In the genomic region with DNA sequence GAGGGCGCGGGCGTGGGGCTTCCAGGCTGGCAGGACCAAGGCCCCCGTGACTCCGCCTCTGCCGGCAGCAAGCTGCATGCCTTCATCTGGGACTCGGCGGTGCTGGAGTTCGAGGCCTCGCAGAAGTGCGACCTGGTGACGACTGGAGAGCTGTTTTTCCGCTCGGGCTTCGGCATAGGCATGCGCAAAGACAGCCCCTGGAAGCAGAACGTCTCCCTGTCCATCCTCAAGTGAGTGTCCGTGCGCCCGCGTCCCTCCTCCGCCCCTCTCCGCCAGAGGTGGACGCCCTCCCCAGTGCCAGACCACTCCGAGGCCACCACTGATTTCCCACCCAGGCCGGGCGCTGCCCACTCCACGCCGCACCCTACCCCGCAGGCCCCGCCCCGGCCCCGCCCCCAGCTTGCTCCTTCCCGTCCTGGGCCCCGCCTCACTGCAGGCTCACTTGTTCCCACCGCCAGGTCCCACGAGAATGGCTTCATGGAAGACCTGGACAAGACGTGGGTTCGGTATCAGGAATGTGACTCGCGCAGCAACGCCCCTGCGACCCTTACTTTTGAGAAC, we compare ENCODE assay signal across 11 cellular contexts. TPM values are rescaled to one million over a fixed set of nuclear protein-coding genes. Genes with fewer than 3 reads are reported as not detected.
DNase-seq lines count a peak whose midpoint lies in the region; ATAC-seq and TF ChIP-seq lines count a peak whose summit lies in the region.
"Had no signal": no experiment of that assay in that cellular context is flagged by ENCODE, and none has a peak within 500 bp of the region (broad histone marks: within the 10 kb centered on the region; RNA-seq: fewer than 3 reads in every experiment).

No MANE protein-coding gene starts in this region.

- CTCF ChIA-PET in WTC11 (lab: Charles Lee), result interaction anchor here (0.7 to 3.7 kb wide), 18 partner anchors 13 to 400 kb away, joined by 3 to 40 read pairs (median 4); a partner anchor contains a TSS

- H3K27me3 Mint-ChIP-seq in WTC11 (ENCODE audit: low read depth), result peaks cover 85% of the 10 kb centered on the region

- peak overlapping the region; percentile 62 for H3K4me3 Mint-ChIP-seq in WTC11

- no peaks in the 10 kb centered on the region for H3K4me1 Mint-ChIP-seq in WTC11

- H3K27ac ChIP-seq in right atrium auricular region, result no peak overlapping the region
- H3K27ac ChIP-seq: KMS-11 had no signal

- H3K36me3 ChIP-seq in right atrium auricular region, result no peaks in the 10 kb centered on the region
- H3K36me3 ChIP-seq: HAP-1 had no signal

- H3K36me3 Mint-ChIP-seq in WTC11, result no peaks in the 10 kb centered on the region
- H3K36me3 Mint-ChIP-seq: naive B cell had no signal

- no peaks in the 10 kb centered on the region for H3K9me3 Mint-ChIP-seq in WTC11

- H3K4me1 ChIP-seq in right atrium auricular region, result peaks cover 0 to 43% of the 10 kb centered on the region in 2 donors
- H3K4me1 ChIP-seq: HAP-1 had no signal

- TF ChIP-seq CTCF in WTC11 (IDR thresholded peaks at IDR 0.05) (no peak), right atrium auricular region (IDR thresholded peaks at IDR 0.05) (peak in 1 of 2 donors; percentile 0), retinal pigment epithelial cell (conservative IDR thresholded peaks at IDR 0.05; ENCODE audit: low read depth, low read length) (no peak)

- H3K27me3 ChIP-seq in right atrium auricular region, result peaks cover 48 to 87% of the 10 kb centered on the region in 2 donors

- no peaks in the 10 kb centered on the region for H3K9me3 ChIP-seq in right atrium auricular region
- H3K9me3 ChIP-seq: HAP-1 had no signal

- H3K27ac Mint-ChIP-seq in WTC11, result no peak overlapping the region

- H3K4me3 ChIP-seq in right atrium auricular region (peak overlapping the region; percentile 21 to 38), retinal pigment epithelial cell (ENCODE audit: low read length) (peak overlapping the region; percentile 19)
- H3K4me3 ChIP-seq: HAP-1 had no signal

- ATAC-seq in WTC11, result peak; percentile 8
- ATAC-seq in HG03520 (IDR thresholded peaks at IDR 0.05; ENCODE audit: unreplicated experiment), result no peak
- ATAC-seq in GM21381 (IDR thresholded peaks at IDR 0.05; ENCODE audit: unreplicated experiment), result no peak

- no peak for TF ChIP-seq POLR2A in erythroblast (IDR thresholded peaks at IDR 0.05; ENCODE audit: low read length)

- POLR2A ChIA-PET in WTC11 (lab: Charles Lee), result interaction anchor here (0.8 to 1.4 kb wide), 2 partner anchors 12 to 78 kb away, joined by 3 to 6 read pairs; a partner anchor contains a TSS

- DNase-seq in EL (peak; percentile 35), WTC11 (ENCODE audit: low spot score) (peak; percentile 59), right atrium auricular region (ENCODE audit: low spot score) (no peak), retinal pigment epithelial cell (ENCODE audit: low read depth) (no peak), erythroblast (lab: John Stamatoyannopoulos, UW) (no peak), NCI-H1105 (lab: John Stamatoyannopoulos, UW) (no peak)
- DNase-seq: naive B cell had no signal

TF ChIP-seq in WTC11, 78 proteins besides CTCF, POLR2A, EP300 and RAD21:
- TF ChIP-seq CREB1 (CRISPR knock-in tag; IDR thresholded peaks at IDR 0.05) (no peak), KAT7 (CRISPR knock-in tag; IDR thresholded peaks at IDR 0.05; ENCODE audit: borderline replicate concordance) (no peak), FOXP1 (CRISPR knock-in tag; IDR thresholded peaks at IDR 0.05; ENCODE audit: borderline replicate concordance) (no peak), FOXK1 (CRISPR knock-in tag; IDR thresholded peaks at IDR 0.05) (no peak)
- TF ChIP-seq, protein P1, sequence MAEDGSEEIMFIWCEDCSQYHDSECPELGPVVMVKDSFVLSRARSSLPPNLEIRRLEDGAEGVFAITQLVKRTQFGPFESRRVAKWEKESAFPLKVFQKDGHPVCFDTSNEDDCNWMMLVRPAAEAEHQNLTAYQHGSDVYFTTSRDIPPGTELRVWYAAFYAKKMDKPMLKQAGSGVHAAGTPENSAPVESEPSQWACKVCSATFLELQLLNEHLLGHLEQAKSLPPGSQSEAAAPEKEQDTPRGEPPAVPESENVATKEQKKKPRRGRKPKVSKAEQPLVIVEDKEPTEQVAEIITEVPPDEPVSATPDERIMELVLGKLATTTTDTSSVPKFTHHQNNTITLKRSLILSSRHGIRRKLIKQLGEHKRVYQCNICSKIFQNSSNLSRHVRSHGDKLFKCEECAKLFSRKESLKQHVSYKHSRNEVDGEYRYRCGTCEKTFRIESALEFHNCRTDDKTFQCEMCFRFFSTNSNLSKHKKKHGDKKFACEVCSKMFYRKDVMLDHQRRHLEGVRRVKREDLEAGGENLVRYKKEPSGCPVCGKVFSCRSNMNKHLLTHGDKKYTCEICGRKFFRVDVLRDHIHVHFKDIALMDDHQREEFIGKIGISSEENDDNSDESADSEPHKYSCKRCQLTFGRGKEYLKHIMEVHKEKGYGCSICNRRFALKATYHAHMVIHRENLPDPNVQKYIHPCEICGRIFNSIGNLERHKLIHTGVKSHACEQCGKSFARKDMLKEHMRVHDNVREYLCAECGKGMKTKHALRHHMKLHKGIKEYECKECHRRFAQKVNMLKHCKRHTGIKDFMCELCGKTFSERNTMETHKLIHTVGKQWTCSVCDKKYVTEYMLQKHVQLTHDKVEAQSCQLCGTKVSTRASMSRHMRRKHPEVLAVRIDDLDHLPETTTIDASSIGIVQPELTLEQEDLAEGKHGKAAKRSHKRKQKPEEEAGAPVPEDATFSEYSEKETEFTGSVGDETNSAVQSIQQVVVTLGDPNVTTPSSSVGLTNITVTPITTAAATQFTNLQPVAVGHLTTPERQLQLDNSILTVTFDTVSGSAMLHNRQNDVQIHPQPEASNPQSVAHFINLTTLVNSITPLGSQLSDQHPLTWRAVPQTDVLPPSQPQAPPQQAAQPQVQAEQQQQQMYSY (CRISPR knock-in tag; IDR thresholded peaks at IDR 0.05), result peak; percentile 93
- TF ChIP-seq, protein P2, sequence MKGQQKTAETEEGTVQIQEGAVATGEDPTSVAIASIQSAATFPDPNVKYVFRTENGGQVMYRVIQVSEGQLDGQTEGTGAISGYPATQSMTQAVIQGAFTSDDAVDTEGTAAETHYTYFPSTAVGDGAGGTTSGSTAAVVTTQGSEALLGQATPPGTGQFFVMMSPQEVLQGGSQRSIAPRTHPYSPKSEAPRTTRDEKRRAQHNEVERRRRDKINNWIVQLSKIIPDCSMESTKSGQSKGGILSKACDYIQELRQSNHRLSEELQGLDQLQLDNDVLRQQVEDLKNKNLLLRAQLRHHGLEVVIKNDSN (CRISPR knock-in tag; IDR thresholded peaks at IDR 0.05), result 0 out of 2 replicates have a peak, but pooled peaks have one; percentile 12

RNA-seq across cellular contexts. Expression of a gene that starts 6.7 kb away (rescaled TPM):
- total RNA-seq in WTC11 (2021) (1.1 to 2.2 TPM (median 2.1 TPM) in 3 replicates), right atrium auricular region (not detected)

RNA-seq across cellular contexts. Expression of a gene that starts 8.7 kb away (rescaled TPM):
- total RNA-seq in WTC11 (2021), result not detected in 3 replicates
- total RNA-seq in right atrium auricular region, result not detected

RNA-seq across cellular contexts. Expression of a gene that starts 24.2 kb away (rescaled TPM):
- total RNA-seq in WTC11 (2021), result 4.0 to 6.6 TPM (median 4.1 TPM) in 3 replicates
- not detected for total RNA-seq in right atrium auricular region

RNA-seq across cellular contexts. Expression of a gene that starts 25.2 kb away (rescaled TPM):
- total RNA-seq in WTC11 (2021) (61.0 to 80.9 TPM (median 61.2 TPM) in 3 replicates), right atrium auricular region (10 to 100 TPM; 10.8 to 12.1 TPM)

RNA-seq across cellular contexts. Expression of a gene that starts 25.3 kb away (rescaled TPM):
- total RNA-seq in WTC11 (2021) (102 to 105 TPM (median 103 TPM) in 3 replicates), right atrium auricular region (10 to 100 TPM; 67.1 to 72.0 TPM)

Comparison
In these comparisons a context has a peak if more than half of its experiments do, and no peak if none do; other contexts are left out.
1. DNase-seq: peak in EL (single experiment) and WTC11 (single experiment); none in right atrium auricular region (single experiment), retinal pigment epithelial cell (single experiment), erythroblast (0 of 2) and NCI-H1105 (single experiment).